In the genomic region with DNA sequence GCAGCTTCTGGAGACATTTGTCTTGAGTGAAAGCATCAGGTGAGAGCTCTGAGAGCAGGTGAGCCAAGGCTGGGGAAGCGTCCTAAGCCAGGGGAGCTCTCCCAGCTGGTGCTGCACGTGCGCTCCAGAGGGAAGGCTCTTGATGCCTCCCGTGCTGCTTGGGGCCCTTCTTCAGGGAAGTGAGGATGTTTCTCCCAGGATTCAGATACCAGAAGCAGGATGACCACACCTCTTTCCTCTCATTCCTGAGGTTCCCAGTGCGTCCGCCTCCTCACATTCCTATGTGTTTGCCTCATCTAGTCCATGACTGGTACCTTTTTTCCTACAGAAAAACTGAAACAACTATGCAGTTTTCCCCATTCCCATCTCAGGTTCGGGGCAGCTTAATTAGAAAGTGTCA, we compare ENCODE assay signal across 12 cellular contexts.
A peak's percentile ranks its signal among the peaks of the same experiment; 100 is the strongest.
DNase-seq lines count a peak whose midpoint lies in the region; ATAC-seq, FAIRE-seq and TF ChIP-seq lines count a peak whose summit lies in the region.
"Had no signal": no experiment of that assay in that cellular context is flagged by ENCODE, and none has a peak within 500 bp of the region (broad histone marks: within the 10 kb centered on the region; RNA-seq: fewer than 3 reads in every experiment).

No MANE protein-coding gene starts in this region.

- no peak for TF ChIP-seq CTCF in epithelial cell of proximal tubule (conservative IDR thresholded peaks at IDR 0.05; ENCODE audit: low read depth, low read length)

- ATAC-seq in GM19463 (IDR thresholded peaks at IDR 0.05; ENCODE audit: unreplicated experiment): no peak
- ATAC-seq: activated CD8-positive, alpha-beta T cell treated with anti-CD3 and anti-CD28 coated beads, Interleukin-2, amount 10 ng/mL, durations not matched to agents 7 days and 5 days; Right ventricle myocardium inferior had no signal

- peak; percentile 94 for FAIRE-seq in RCC 7860 (lab: Jason Lieb, UNC)

- no peak overlapping the region for H3K4me3 ChIP-seq in epithelial cell of proximal tubule (ENCODE audit: low read depth, low read length)

- peak; percentile 87 for DNase-seq in Daoy (ENCODE audit: low read depth)
- DNase-seq in RCC 7860 (ENCODE audit: low spot score): peak; percentile 94
- DNase-seq in epithelial cell of proximal tubule (ENCODE audit: low read depth): peak; percentile 78
- peak; percentile 77 for DNase-seq in non-pigmented ciliary epithelial cell (ENCODE audit: low read depth)
- DNase-seq in NCI-H1694 treated with DMSO at 0.1 percent for 48 hours (lab: John Stamatoyannopoulos, UW): no peak
- DNase-seq in NCI-H2171 (lab: John Stamatoyannopoulos, UW): no peak
- DNase-seq in stimulated activated CD4-positive, alpha-beta T cell treated with anti-CD3 and anti-CD28 coated beads, Interleukin-4, amount 100 ng/mL, for 24 hours: no peak
- DNase-seq: activated CD8-positive, alpha-beta T cell treated with anti-CD3 and anti-CD28 coated beads, Interleukin-2, amount 10 ng/mL, durations not matched to agents 7 days and 5 days; amygdala; MV-4-11 had no signal

Comparison
In these comparisons a context has a peak if more than half of its experiments do, and no peak if none do; other contexts are left out.
1. DNase-seq: peak in Daoy (single experiment), RCC 7860 (single experiment), epithelial cell of proximal tubule (single experiment) and non-pigmented ciliary epithelial cell (single experiment); none in NCI-H1694 treated with DMSO at 0.1 percent for 48 hours (single experiment), NCI-H2171 (single experiment) and stimulated activated CD4-positive, alpha-beta T cell treated with anti-CD3 and anti-CD28 coated beads, Interleukin-4, amount 100 ng/mL, for 24 hours (single experiment).